1 cellular context compared by ENCODE assay signal in genomic region chrX:154059231-154059630, GRCh38.
TF ChIP-seq lines count a peak whose summit lies in the region.

No MANE protein-coding gene starts in this region.

TF ChIP-seq in GM23338, 12 proteins besides CTCF, POLR2A, EP300 and RAD21 (continued from another document):
- TF ChIP-seq ZNF462 (CRISPR knock-in tag; IDR thresholded peaks at IDR 0.05) (no peak), ZNF114 (CRISPR knock-in tag; IDR thresholded peaks at IDR 0.05) (no peak), NANOG (IDR thresholded peaks at IDR 0.05; ENCODE audit: borderline replicate concordance) (no peak)
- TF ChIP-seq, protein P1, sequence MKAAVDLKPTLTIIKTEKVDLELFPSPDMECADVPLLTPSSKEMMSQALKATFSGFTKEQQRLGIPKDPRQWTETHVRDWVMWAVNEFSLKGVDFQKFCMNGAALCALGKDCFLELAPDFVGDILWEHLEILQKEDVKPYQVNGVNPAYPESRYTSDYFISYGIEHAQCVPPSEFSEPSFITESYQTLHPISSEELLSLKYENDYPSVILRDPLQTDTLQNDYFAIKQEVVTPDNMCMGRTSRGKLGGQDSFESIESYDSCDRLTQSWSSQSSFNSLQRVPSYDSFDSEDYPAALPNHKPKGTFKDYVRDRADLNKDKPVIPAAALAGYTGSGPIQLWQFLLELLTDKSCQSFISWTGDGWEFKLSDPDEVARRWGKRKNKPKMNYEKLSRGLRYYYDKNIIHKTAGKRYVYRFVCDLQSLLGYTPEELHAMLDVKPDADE (IDR thresholded peaks at IDR 0.05) = no peak
